13 cellular contexts compared by ENCODE assay signal in the genomic region with DNA sequence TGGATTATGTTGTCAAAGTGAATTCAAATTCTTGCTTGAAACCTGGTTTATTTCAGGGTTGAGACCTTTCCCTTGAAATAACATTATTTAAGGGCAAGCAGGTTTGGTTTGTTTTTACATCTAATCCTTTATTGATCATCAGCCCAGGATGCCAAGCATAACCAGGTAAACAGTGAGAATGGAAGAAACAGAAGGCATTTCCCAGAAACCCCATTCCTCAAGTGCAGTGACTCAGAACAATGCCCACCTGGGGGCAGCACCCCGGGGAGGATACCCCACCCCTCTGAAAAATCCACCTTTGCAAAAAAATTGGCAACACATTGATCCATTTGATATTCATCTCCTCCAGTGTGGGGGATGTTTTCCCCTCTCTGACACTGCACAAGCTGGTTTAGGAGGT. TPM values are rescaled to one million over a fixed set of nuclear protein-coding genes. Genes with fewer than 3 reads are reported as not detected.
DNase-seq lines count a peak whose midpoint lies in the region; ATAC-seq and TF ChIP-seq lines count a peak whose summit lies in the region.
"Had no signal": no experiment of that assay in that cellular context is flagged by ENCODE, and none has a peak within 500 bp of the region (broad histone marks: within the 10 kb centered on the region; RNA-seq: fewer than 3 reads in every experiment).

No MANE protein-coding gene starts in this region.

- H3K9me3 ChIP-seq in SK-N-SH, result no peaks in the 10 kb centered on the region
- H3K9me3 ChIP-seq: A549, left ventricle myocardium inferior, upper lobe of right lung had no signal

- no peak for TF ChIP-seq EP300 in SK-N-SH (IDR thresholded peaks at IDR 0.05; ENCODE audit: borderline replicate concordance in 1 of 2, low read depth in 1 of 2, low read length in 1 of 2)

- no peak overlapping the region for H3K4me3 Mint-ChIP-seq in osteocyte (ENCODE audit: unreplicated experiment)

- peaks cover 0 to 5% of the 10 kb centered on the region in 2 experiments for H3K36me3 ChIP-seq in SK-N-SH (replicated peaks in 1 of 2; ENCODE audit: control insufficient read depth in 1 of 2, insufficient read depth in 2 of 2, low read length in 1 of 2)

- no peak; the same call in 1 of the 2 replicates for TF ChIP-seq CTCF in SK-N-SH (IDR thresholded peaks at IDR 0.05)
- TF ChIP-seq CTCF in HFF-Myc (IDR thresholded peaks at IDR 0.05; ENCODE audit: low read depth, low read length, missing control alignments), result peak; percentile 18
- peak; percentile 6 for TF ChIP-seq CTCF in osteocyte (IDR thresholded peaks at IDR 0.05)

- ATAC-seq in SK-N-SH treated with all-trans-retinoic acid at 6 μM for 48 hours (no peak), GM18867 (IDR thresholded peaks at IDR 0.05; ENCODE audit: unreplicated experiment) (no peak)
- ATAC-seq: A549, upper lobe of right lung had no signal

- H3K9me2 ChIP-seq in SK-N-SH, result no peaks in the 10 kb centered on the region

- H3K36me3 Mint-ChIP-seq in osteocyte (ENCODE audit: unreplicated experiment), result peaks cover 10% of the 10 kb centered on the region

- peaks cover 9% of the 10 kb centered on the region for H3K4me1 Mint-ChIP-seq in osteocyte (ENCODE audit: unreplicated experiment)

- POLR2A ChIA-PET in SK-N-SH (lab: Yijun Ruan, JAX), result interaction anchor here (0.6 kb wide), 1 partner anchor 74 kb away, joined by 5 read pairs; no protein-coding TSS in a partner anchor

- no peaks in the 10 kb centered on the region for H3K9me3 Mint-ChIP-seq in osteocyte (ENCODE audit: unreplicated experiment)

- H3K79me2 ChIP-seq in SK-N-SH (ENCODE audit: insufficient read depth), result no peaks in the 10 kb centered on the region

- no peak overlapping the region for H3K27ac Mint-ChIP-seq in osteocyte (ENCODE audit: unreplicated experiment)

- H3K27me3 Mint-ChIP-seq in osteocyte (ENCODE audit: unreplicated experiment), result no peaks in the 10 kb centered on the region

- no peak overlapping the region for H3K27ac ChIP-seq in SK-N-SH (ENCODE audit: low read depth in 2 of 2, low read length in 1 of 2)
- H3K27ac ChIP-seq: A549, left ventricle myocardium inferior, upper lobe of right lung had no signal

- CTCF ChIA-PET in SK-N-SH (lab: Yijun Ruan, JAX), result interaction anchor here (0.6 to 0.8 kb wide), 2 partner anchors 77 to 152 kb away, joined by 3 read pairs; no protein-coding TSS in a partner anchor

- H4K20me1 ChIP-seq in SK-N-SH (ENCODE audit: insufficient read depth), result no peaks in the 10 kb centered on the region

- 0% methylated on average over 1 of the region's 1 CpG for WGBS in SK-N-SH (ENCODE audit: low lambda C conversion rate)

- peaks cover 0 to 3% of the 10 kb centered on the region in 2 experiments; a peak in 1 of 4 replicates for H3K4me1 ChIP-seq in SK-N-SH (ENCODE audit: control insufficient read depth in 1 of 2, insufficient read depth in 2 of 2, low read depth in 1 of 2, low read length in 1 of 2)
- H3K4me1 ChIP-seq: left ventricle myocardium inferior, upper lobe of right lung had no signal

- no peaks in the 10 kb centered on the region for H3F3A ChIP-seq in SK-N-SH (replicated peaks; ENCODE audit: insufficient read depth)

- H3K27me3 ChIP-seq in SK-N-SH (ENCODE audit: insufficient read depth), result no peaks in the 10 kb centered on the region
- H3K27me3 ChIP-seq: upper lobe of right lung had no signal

- no peak overlapping the region for H3K4me2 ChIP-seq in SK-N-SH
- H3K4me2 ChIP-seq: A549 had no signal

- no peak for TF ChIP-seq RAD21 in SK-N-SH (IDR thresholded peaks at IDR 0.05; ENCODE audit: low read length)

- H3K4me3 ChIP-seq in SK-N-SH (ENCODE audit: low read depth in 2 of 2, low read length in 1 of 2) (no peak overlapping the region), HFF-Myc (replicated peaks; ENCODE audit: low read depth, low read length) (no peak overlapping the region)
- H3K4me3 ChIP-seq: A549, left ventricle myocardium inferior, upper lobe of right lung had no signal

- DNase-seq in SK-N-SH (peak; percentile 43), HFF-Myc (ENCODE audit: extremely low read depth, low read depth) (no peak), astrocyte of the hippocampus (ENCODE audit: low read depth, low spot score) (peak; percentile 7), osteocyte (ENCODE audit: extremely low spot score, unreplicated experiment) (no peak), NK-92 (lab: John Stamatoyannopoulos, UW; ENCODE audit: unreplicated experiment) (no peak), C1 segment of cervical spinal cord (lab: John Stamatoyannopoulos, UW) (no peak)
- DNase-seq: DMS153; effector CD4-positive, alpha-beta T cell; left ventricle myocardium inferior; upper lobe of right lung had no signal

- no peak overlapping the region for H2AFZ ChIP-seq in SK-N-SH (ENCODE audit: low read depth)

- H3K9ac ChIP-seq in SK-N-SH, result no peak overlapping the region

TF ChIP-seq in SK-N-SH, 30 proteins besides CTCF, POLR2A, EP300 and RAD21 (continues in another document):
- TF ChIP-seq FOXJ3 (CRISPR knock-in tag; IDR thresholded peaks at IDR 0.05), result no peak
- no peak for TF ChIP-seq ELF1 (IDR thresholded peaks at IDR 0.05)
- TF ChIP-seq, protein P1, sequence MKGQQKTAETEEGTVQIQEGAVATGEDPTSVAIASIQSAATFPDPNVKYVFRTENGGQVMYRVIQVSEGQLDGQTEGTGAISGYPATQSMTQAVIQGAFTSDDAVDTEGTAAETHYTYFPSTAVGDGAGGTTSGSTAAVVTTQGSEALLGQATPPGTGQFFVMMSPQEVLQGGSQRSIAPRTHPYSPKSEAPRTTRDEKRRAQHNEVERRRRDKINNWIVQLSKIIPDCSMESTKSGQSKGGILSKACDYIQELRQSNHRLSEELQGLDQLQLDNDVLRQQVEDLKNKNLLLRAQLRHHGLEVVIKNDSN (IDR thresholded peaks at IDR 0.05; ENCODE audit: borderline replicate concordance, low read depth), result no peak
- no peak for TF ChIP-seq TAF1 (IDR thresholded peaks at IDR 0.05; ENCODE audit: borderline replicate concordance, low read depth, low read length)
- no peak for TF ChIP-seq USF2 (IDR thresholded peaks at IDR 0.05; ENCODE audit: borderline replicate concordance, low read depth, low read length)
- TF ChIP-seq, protein P2, sequence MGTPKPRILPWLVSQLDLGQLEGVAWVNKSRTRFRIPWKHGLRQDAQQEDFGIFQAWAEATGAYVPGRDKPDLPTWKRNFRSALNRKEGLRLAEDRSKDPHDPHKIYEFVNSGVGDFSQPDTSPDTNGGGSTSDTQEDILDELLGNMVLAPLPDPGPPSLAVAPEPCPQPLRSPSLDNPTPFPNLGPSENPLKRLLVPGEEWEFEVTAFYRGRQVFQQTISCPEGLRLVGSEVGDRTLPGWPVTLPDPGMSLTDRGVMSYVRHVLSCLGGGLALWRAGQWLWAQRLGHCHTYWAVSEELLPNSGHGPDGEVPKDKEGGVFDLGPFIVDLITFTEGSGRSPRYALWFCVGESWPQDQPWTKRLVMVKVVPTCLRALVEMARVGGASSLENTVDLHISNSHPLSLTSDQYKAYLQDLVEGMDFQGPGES (IDR thresholded peaks at IDR 0.05; ENCODE audit: low read depth, low read length), result no peak

TF ChIP-seq in SK-N-SH treated with all-trans-retinoic acid at 6 μM for 48 hours, 23 proteins besides CTCF, POLR2A, EP300 and RAD21:
- TF ChIP-seq RARB (CRISPR knock-in tag; IDR thresholded peaks at IDR 0.05), result no peak
- TF ChIP-seq GLIS3 (CRISPR knock-in tag; IDR thresholded peaks at IDR 0.05), result no peak
- TF ChIP-seq ZNF70 (CRISPR knock-in tag; IDR thresholded peaks at IDR 0.05), result no peak
- no peak for TF ChIP-seq TSHZ2 (CRISPR knock-in tag; IDR thresholded peaks at IDR 0.05)
- no peak for TF ChIP-seq TOX (CRISPR knock-in tag; IDR thresholded peaks at IDR 0.05; ENCODE audit: borderline replicate concordance)
- no peak for TF ChIP-seq BACH2 (CRISPR knock-in tag; IDR thresholded peaks at IDR 0.05; ENCODE audit: borderline replicate concordance)
- TF ChIP-seq CSDC2 (CRISPR knock-in tag; IDR thresholded peaks at IDR 0.05), result no peak
- TF ChIP-seq ZNF565 (CRISPR knock-in tag; conservative IDR thresholded peaks at IDR 0.05; ENCODE audit: low read depth), result no peak

RNA-seq across cellular contexts. Expression of gene POFUT1, which starts 32.5 kb away (rescaled TPM):
- polyA plus RNA-seq in SK-N-SH (2012; rRNA removed), result 35.6 and 40.5 TPM in 2 replicates
- 27.9 and 35.3 TPM in 2 replicates for polyA plus RNA-seq in SK-N-SH (2012; cell fraction: cytosol; rRNA removed)
- 19.0 and 25.9 TPM in 2 replicates for polyA plus RNA-seq in SK-N-SH (2012; cell fraction: nucleus; rRNA removed)
- total RNA-seq in osteocyte, result 49.5 and 52.7 TPM in 2 replicates

RNA-seq across cellular contexts. Expression of gene PLAGL2, which starts 32.7 kb away (rescaled TPM):
- polyA plus RNA-seq in SK-N-SH (2012; rRNA removed), result 4.0 and 4.3 TPM in 2 replicates
- polyA plus RNA-seq in SK-N-SH (2012; cell fraction: cytosol; rRNA removed), result 3.9 and 4.2 TPM in 2 replicates
- 5.2 and 6.1 TPM in 2 replicates for polyA plus RNA-seq in SK-N-SH (2012; cell fraction: nucleus; rRNA removed)
- 11.5 and 11.8 TPM in 2 replicates for total RNA-seq in osteocyte

RNA-seq across cellular contexts. Expression of gene KIF3B, which starts 37.2 kb away (rescaled TPM):
- 18.6 and 23.8 TPM in 2 replicates for polyA plus RNA-seq in SK-N-SH (2012; rRNA removed)
- polyA plus RNA-seq in SK-N-SH (2012; cell fraction: cytosol; rRNA removed), result 26.2 and 26.6 TPM in 2 replicates
- polyA plus RNA-seq in SK-N-SH (2012; cell fraction: nucleus; rRNA removed), result 12.4 and 12.8 TPM in 2 replicates
- 28.8 and 30.4 TPM in 2 replicates for total RNA-seq in osteocyte

Comparison
In these comparisons a context has a peak if more than half of its experiments do, and no peak if none do; other contexts are left out.
1. DNase-seq: peak in SK-N-SH (single experiment) and astrocyte of the hippocampus (single experiment); none in HFF-Myc (single experiment), osteocyte (single experiment), NK-92 (single experiment) and C1 segment of cervical spinal cord (0 of 14).